ENCODE assay signal across 31 cellular contexts in the genomic region with DNA sequence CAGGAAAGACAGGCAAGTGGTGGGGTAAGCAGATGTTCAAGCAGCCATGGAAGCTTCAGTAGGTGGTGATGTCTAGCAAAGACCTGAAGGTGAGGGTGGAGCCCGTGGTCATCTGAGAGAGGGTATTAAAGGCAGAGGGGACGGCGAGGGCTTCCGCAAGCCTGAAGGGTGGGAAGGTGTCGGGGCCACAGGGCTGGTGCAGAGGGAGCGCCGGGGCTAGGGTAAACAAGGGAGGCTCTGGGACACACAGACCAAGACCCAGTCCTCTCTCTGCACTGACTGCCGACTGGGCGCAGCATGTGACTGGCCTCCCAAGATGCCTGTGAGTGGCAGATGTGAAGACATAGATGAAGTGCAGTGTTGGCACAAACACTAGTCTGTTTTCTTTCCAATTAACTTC.
"Had no signal": no experiment of that assay in that cellular context is flagged by ENCODE, and none has a peak within 500 bp of the region (broad histone marks: within the 10 kb centered on the region; RNA-seq: fewer than 3 reads in every experiment).

No MANE protein-coding gene starts in this region.

- H3K9me3 Mint-ChIP-seq: activated naive CD4-positive, alpha-beta T cell treated with anti-CD3 and anti-CD28 coated beads, Interleukin-2, amount 10 ng/mL, durations not matched to agents 7 days and 5 days; activated naive CD8-positive, alpha-beta T cell treated with anti-CD3 and anti-CD28 coated beads, Interleukin-2, amount 10 ng/mL, durations not matched to agents 7 days and 5 days; effector memory CD8-positive, alpha-beta T cell; nephron progenitor cell; stimulated activated memory B cell treated with anti-CD40 and anti-IgM and Interleukin-4, amounts not matched to agents 10 μg/mL and 1 μg/mL and 100 μg/mL, for 72 hours; stimulated activated naive CD8-positive, alpha-beta T cell treated with anti-CD3 and anti-CD28 coated beads, Interleukin-15, amount 100 ng/mL, for 72 hours had no signal

- H3K27ac ChIP-seq: brain microvascular endothelial cell, dorsolateral prefrontal cortex, gastrocnemius medialis, hepatocyte, ovary, prostate gland, skin epidermis, upper lobe of left lung had no signal

- DNase-seq: activated CD4-positive, alpha-beta T cell treated with anti-CD3 and anti-CD28 coated beads for 36 hours; activated CD4-positive, alpha-beta T cell treated with anti-CD3 and anti-CD28 coated beads, Interleukin-2, amount 50 U/mL, for 4 hours; activated CD4-positive, CD25-positive, alpha-beta regulatory T cell; activated CD8-positive, alpha-beta memory T cell treated with anti-CD3 and anti-CD28 coated beads for 24 hours; activated effector memory CD4-positive, alpha-beta T cell treated with anti-CD3 and anti-CD28 coated beads, Interleukin-2, amount 50 U/mL, for 16 hours; activated naive CD4-positive, alpha-beta T cell treated with anti-CD3 and anti-CD28 coated beads, Interleukin-2, amount 10 ng/mL, durations not matched to agents 7 days and 5 days; activated naive CD8-positive, alpha-beta T cell treated with anti-CD3 and anti-CD28 coated beads, Interleukin-2, amount 10 ng/mL, durations not matched to agents 7 days and 5 days; dorsolateral prefrontal cortex; effector memory CD8-positive, alpha-beta T cell; erythroblast; gastrocnemius medialis; glutamatergic neuron; left cardiac atrium; left ventricle myocardium superior; nephron progenitor cell; ovary; retina; stimulated activated CD4-positive, alpha-beta T cell treated with anti-CD3 and anti-CD28 coated beads, Interleukin-4, amount 100 ng/mL, for 24 hours; stimulated activated CD8-positive, alpha-beta memory T cell treated with anti-CD3 and anti-CD28 coated beads, Interleukin-4, amount 100 ng/mL, for 48 hours; stimulated activated naive CD8-positive, alpha-beta T cell treated with anti-CD3 and anti-CD28 coated beads, Interleukin-15, amount 100 ng/mL, for 72 hours; substantia nigra; T-helper 1 cell; upper lobe of left lung had no signal

- H3K4me3 ChIP-seq: ascending aorta, coronary artery, dorsolateral prefrontal cortex, gastrocnemius medialis, hepatocyte, ovary, prostate gland, skin epidermis, upper lobe of left lung had no signal

- H3K79me2 ChIP-seq: hepatocyte had no signal

- H3K4me1 Mint-ChIP-seq: activated CD4-positive, alpha-beta T cell treated with anti-CD3 and anti-CD28 coated beads for 36 hours; activated naive CD4-positive, alpha-beta T cell treated with anti-CD3 and anti-CD28 coated beads, Interleukin-2, amount 10 ng/mL, durations not matched to agents 7 days and 5 days; activated naive CD8-positive, alpha-beta T cell treated with anti-CD3 and anti-CD28 coated beads, Interleukin-2, amount 10 ng/mL, durations not matched to agents 7 days and 5 days; stimulated activated naive CD8-positive, alpha-beta T cell treated with anti-CD3 and anti-CD28 coated beads, Interleukin-15, amount 100 ng/mL, for 72 hours had no signal

- H3K4me3 Mint-ChIP-seq: activated CD4-positive, alpha-beta T cell treated with anti-CD3 and anti-CD28 coated beads for 36 hours; activated naive CD4-positive, alpha-beta T cell treated with anti-CD3 and anti-CD28 coated beads, Interleukin-2, amount 10 ng/mL, durations not matched to agents 7 days and 5 days; activated naive CD8-positive, alpha-beta T cell treated with anti-CD3 and anti-CD28 coated beads, Interleukin-2, amount 10 ng/mL, durations not matched to agents 7 days and 5 days; effector memory CD8-positive, alpha-beta T cell; nephron progenitor cell; stimulated activated memory B cell treated with anti-CD40 and anti-IgM and Interleukin-4, amounts not matched to agents 10 μg/mL and 1 μg/mL and 100 μg/mL, for 72 hours; stimulated activated naive CD8-positive, alpha-beta T cell treated with anti-CD3 and anti-CD28 coated beads, Interleukin-15, amount 100 ng/mL, for 72 hours had no signal

- ATAC-seq: activated CD4-positive, alpha-beta T cell treated with anti-CD3 and anti-CD28 coated beads for 36 hours; effector memory CD8-positive, alpha-beta T cell; sciatic nerve; stimulated activated memory B cell treated with anti-CD40 and anti-IgM and Interleukin-4, amounts not matched to agents 10 μg/mL and 1 μg/mL and 100 μg/mL, for 72 hours; stimulated activated naive CD8-positive, alpha-beta T cell treated with anti-CD3 and anti-CD28 coated beads, Interleukin-15, amount 100 ng/mL, for 72 hours had no signal

- H2AFZ ChIP-seq: hepatocyte had no signal

- H3K4me2 ChIP-seq: hepatocyte had no signal

- H3K4me1 ChIP-seq: gastrocnemius medialis, prostate gland had no signal

- H3K36me3 ChIP-seq: ascending aorta, brain microvascular endothelial cell, gastrocnemius medialis, ovary, prostate gland, upper lobe of left lung had no signal

- H3K27me3 ChIP-seq: ascending aorta, brain microvascular endothelial cell, dorsolateral prefrontal cortex, gastrocnemius medialis, hepatocyte, ovary, upper lobe of left lung had no signal

- H3K27me3 Mint-ChIP-seq: activated CD4-positive, alpha-beta T cell treated with anti-CD3 and anti-CD28 coated beads for 36 hours; activated naive CD4-positive, alpha-beta T cell treated with anti-CD3 and anti-CD28 coated beads, Interleukin-2, amount 10 ng/mL, durations not matched to agents 7 days and 5 days; activated naive CD8-positive, alpha-beta T cell treated with anti-CD3 and anti-CD28 coated beads, Interleukin-2, amount 10 ng/mL, durations not matched to agents 7 days and 5 days; stimulated activated memory B cell treated with anti-CD40 and anti-IgM and Interleukin-4, amounts not matched to agents 10 μg/mL and 1 μg/mL and 100 μg/mL, for 72 hours had no signal

- H3K9me3 ChIP-seq: ascending aorta, gastrocnemius medialis, ovary, prostate gland, upper lobe of left lung had no signal

- H3K27ac Mint-ChIP-seq: activated CD4-positive, alpha-beta T cell treated with anti-CD3 and anti-CD28 coated beads for 36 hours; activated naive CD4-positive, alpha-beta T cell treated with anti-CD3 and anti-CD28 coated beads, Interleukin-2, amount 10 ng/mL, durations not matched to agents 7 days and 5 days; activated naive CD8-positive, alpha-beta T cell treated with anti-CD3 and anti-CD28 coated beads, Interleukin-2, amount 10 ng/mL, durations not matched to agents 7 days and 5 days; effector memory CD8-positive, alpha-beta T cell; nephron progenitor cell; stimulated activated memory B cell treated with anti-CD40 and anti-IgM and Interleukin-4, amounts not matched to agents 10 μg/mL and 1 μg/mL and 100 μg/mL, for 72 hours; stimulated activated naive CD8-positive, alpha-beta T cell treated with anti-CD3 and anti-CD28 coated beads, Interleukin-15, amount 100 ng/mL, for 72 hours had no signal

- H3K36me3 Mint-ChIP-seq: activated naive CD4-positive, alpha-beta T cell treated with anti-CD3 and anti-CD28 coated beads, Interleukin-2, amount 10 ng/mL, durations not matched to agents 7 days and 5 days; activated naive CD8-positive, alpha-beta T cell treated with anti-CD3 and anti-CD28 coated beads, Interleukin-2, amount 10 ng/mL, durations not matched to agents 7 days and 5 days; stimulated activated memory B cell treated with anti-CD40 and anti-IgM and Interleukin-4, amounts not matched to agents 10 μg/mL and 1 μg/mL and 100 μg/mL, for 72 hours had no signal
